7 cellular contexts compared by ENCODE assay signal in genomic region chr6:32110632-32111031, GRCh38. TPM values are rescaled to one million over a fixed set of nuclear protein-coding genes. Genes with fewer than 3 reads are reported as not detected.
DNase-seq lines count a peak whose midpoint lies in the region; ATAC-seq and TF ChIP-seq lines count a peak whose summit lies in the region.
"Had no signal": no experiment of that assay in that cellular context is flagged by ENCODE, and none has a peak within 500 bp of the region (broad histone marks: within the 10 kb centered on the region; RNA-seq: fewer than 3 reads in every experiment).

No MANE protein-coding gene starts in this region.

- 0% methylated on average over 1 of the region's 7 CpGs for WGBS in right lobe of liver (ENCODE audit: insufficient coverage, low coverage, low lambda C conversion rate, missing lambda C conversion rate)

- intact Hi-C loops in right lobe of liver (cut with DNase I) = no loop called here

- POLR2A ChIA-PET in HEK293 (lab: Yijun Ruan, JAX) = interaction anchor here (0.5 to 1.6 kb wide), 10 partner anchors 17 to 138 kb away, joined by 3 to 8 read pairs (median 4); partner anchors contain the start of genes ATF6B and DXO

- DNase-seq in right lobe of liver (peak in 1 of 3 donors; percentile 69), SW480 (ENCODE audit: low spot score) (no peak)
- no peak for DNase-seq in activated CD4-positive, alpha-beta T cell treated with anti-CD3 and anti-CD28 coated beads for 4 hours
- DNase-seq: activated CD4-positive, alpha-beta memory T cell treated with anti-CD3 and anti-CD28 coated beads for 36 hours; brain microvascular endothelial cell; KG1 had no signal

- H3K27me3 ChIP-seq in right lobe of liver = no peaks in the 10 kb centered on the region

- H3K4me1 ChIP-seq in HEK293 (ENCODE audit: control insufficient read depth, insufficient read depth, low read length) (peaks cover 9% of the 10 kb centered on the region; the same call in 1 of the 2 replicates), right lobe of liver (peaks cover 0 to 7% (median 0%) of the 10 kb centered on the region in 4 donors)

- H3K27ac ChIP-seq in HEK293 (ENCODE audit: extremely low read depth, low read depth, low read length) (no peak overlapping the region), right lobe of liver (no peak overlapping the region)
- H3K27ac ChIP-seq: brain microvascular endothelial cell had no signal

- no peak for TF ChIP-seq POLR2A in right lobe of liver (IDR thresholded peaks at IDR 0.05)

- peak; percentile 32 to 66 (median 47) for ATAC-seq in right lobe of liver

- H3K36me3 ChIP-seq in HEK293 (ENCODE audit: control insufficient read depth in 2 of 2, insufficient read depth in 1 of 2, low read length in 2 of 2) = peaks cover under 1 to 19% of the 10 kb centered on the region in 2 experiments; a peak in 2 of 3 replicates
- H3K36me3 ChIP-seq in right lobe of liver = no peaks in the 10 kb centered on the region

- CTCF ChIA-PET in HEK293 (lab: Yijun Ruan, JAX) = interaction anchor here (0.6 to 5.9 kb wide), 10 partner anchors 7 to 159 kb away, joined by 3 to 45 read pairs (median 4); no protein-coding TSS in a partner anchor

- H3K4me3 ChIP-seq in HEK293 (ENCODE audit: low read depth, low read length) (no peak overlapping the region), right lobe of liver (no peak overlapping the region)

- H3K9me3 ChIP-seq in HEK293 (ENCODE audit: control insufficient read depth, insufficient read depth, low read depth, low read length) (no peaks in the 10 kb centered on the region), right lobe of liver (no peaks in the 10 kb centered on the region)

- TF ChIP-seq CTCF in HEK293 (tag by site-specific recombination; IDR thresholded peaks at IDR 0.05) (no peak), right lobe of liver (IDR thresholded peaks at IDR 0.05) (no peak)

TF ChIP-seq in HEK293, 187 proteins besides CTCF, POLR2A, EP300 and RAD21:
- no peak for TF ChIP-seq ZNF747 (tag by site-specific recombination; IDR thresholded peaks at IDR 0.05)
- no peak for TF ChIP-seq ZNF654 (tag by site-specific recombination; IDR thresholded peaks at IDR 0.05; ENCODE audit: low read depth)
- TF ChIP-seq ZNF248 (tag by site-specific recombination; IDR thresholded peaks at IDR 0.05) = no peak
- TF ChIP-seq ZNF433 (tag by site-specific recombination; IDR thresholded peaks at IDR 0.05; ENCODE audit: low read depth) = no peak
- TF ChIP-seq SP2 (tag by site-specific recombination; IDR thresholded peaks at IDR 0.05) = no peak
- no peak for TF ChIP-seq ZNF10 (tag by site-specific recombination; IDR thresholded peaks at IDR 0.05)
- TF ChIP-seq ZNF558 (tag by site-specific recombination; IDR thresholded peaks at IDR 0.05) = no peak
- TF ChIP-seq ZNF48 (tag by site-specific recombination; IDR thresholded peaks at IDR 0.05) = no peak
- TF ChIP-seq ZNF830 (tag by site-specific recombination; IDR thresholded peaks at IDR 0.05; ENCODE audit: low read depth) = no peak
- TF ChIP-seq ZSCAN30 (tag by site-specific recombination; IDR thresholded peaks at IDR 0.05) = no peak
- no peak for TF ChIP-seq ZNF223 (tag by site-specific recombination; IDR thresholded peaks at IDR 0.05)
- TF ChIP-seq ZSCAN18 (tag by site-specific recombination; IDR thresholded peaks at IDR 0.05) = no peak
- TF ChIP-seq ZIC2 (tag by site-specific recombination; IDR thresholded peaks at IDR 0.05) = peak; percentile 94
- TF ChIP-seq ZNF155 (tag by site-specific recombination; IDR thresholded peaks at IDR 0.05) = no peak
- TF ChIP-seq, protein P1, sequence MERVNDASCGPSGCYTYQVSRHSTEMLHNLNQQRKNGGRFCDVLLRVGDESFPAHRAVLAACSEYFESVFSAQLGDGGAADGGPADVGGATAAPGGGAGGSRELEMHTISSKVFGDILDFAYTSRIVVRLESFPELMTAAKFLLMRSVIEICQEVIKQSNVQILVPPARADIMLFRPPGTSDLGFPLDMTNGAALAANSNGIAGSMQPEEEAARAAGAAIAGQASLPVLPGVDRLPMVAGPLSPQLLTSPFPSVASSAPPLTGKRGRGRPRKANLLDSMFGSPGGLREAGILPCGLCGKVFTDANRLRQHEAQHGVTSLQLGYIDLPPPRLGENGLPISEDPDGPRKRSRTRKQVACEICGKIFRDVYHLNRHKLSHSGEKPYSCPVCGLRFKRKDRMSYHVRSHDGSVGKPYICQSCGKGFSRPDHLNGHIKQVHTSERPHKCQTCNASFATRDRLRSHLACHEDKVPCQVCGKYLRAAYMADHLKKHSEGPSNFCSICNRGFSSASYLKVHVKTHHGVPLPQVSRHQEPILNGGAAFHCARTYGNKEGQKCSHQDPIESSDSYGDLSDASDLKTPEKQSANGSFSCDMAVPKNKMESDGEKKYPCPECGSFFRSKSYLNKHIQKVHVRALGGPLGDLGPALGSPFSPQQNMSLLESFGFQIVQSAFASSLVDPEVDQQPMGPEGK (tag by site-specific recombination; IDR thresholded peaks at IDR 0.05) = no peak
- no peak for TF ChIP-seq ZNF37A (tag by site-specific recombination; IDR thresholded peaks at IDR 0.05)
- TF ChIP-seq ZNF174 (tag by site-specific recombination; IDR thresholded peaks at IDR 0.05) = no peak
- TF ChIP-seq ZNF514 (tag by site-specific recombination; IDR thresholded peaks at IDR 0.05) = no peak
- no peak for TF ChIP-seq ZBTB21 (tag by site-specific recombination; IDR thresholded peaks at IDR 0.05)
- no peak for TF ChIP-seq HOXC10 (CRISPR knock-in tag; IDR thresholded peaks at IDR 0.05)
- TF ChIP-seq HOXA7 (CRISPR knock-in tag; IDR thresholded peaks at IDR 0.05; ENCODE audit: borderline replicate concordance) = no peak
- TF ChIP-seq BCL11A (tag by site-specific recombination; IDR thresholded peaks at IDR 0.05; ENCODE audit: low read depth) = no peak
- peak; percentile 52; the same call in 1 of the 2 replicates for TF ChIP-seq EGR2 (tag by site-specific recombination; IDR thresholded peaks at IDR 0.05; ENCODE audit: low read depth)
- peak; percentile 72 for TF ChIP-seq ZFHX2 (tag by site-specific recombination; conservative IDR thresholded peaks at IDR 0.05)

RNA-seq across cellular contexts. Expression of gene TNXB, which starts 1.5 kb away (rescaled TPM):
- 10 to 100 TPM in 3 of 6 experiments, 1 to 10 TPM in 3; 7.2 to 28.3 (median 10.3) TPM for total RNA-seq in right lobe of liver

RNA-seq across cellular contexts. Expression of gene ATF6B, which starts 17.4 kb away (rescaled TPM):
- 10 to 100 TPM; 15.2 to 35.5 (median 33.2) TPM for total RNA-seq in right lobe of liver

RNA-seq across cellular contexts. Expression of gene FKBPL, which starts 19.5 kb away (rescaled TPM):
- total RNA-seq in right lobe of liver = 1 to 10 TPM; 1.5 to 2.7 (median 2.2) TPM

RNA-seq across cellular contexts. Expression of gene PRRT1, which starts 41.1 kb away (rescaled TPM):
- total RNA-seq in right lobe of liver = under 1 TPM in 4 of 6 experiments, not detected in 2; 0.13 to 0.29 (median 0.24) TPM

RNA-seq across cellular contexts. Expression of gene PPT2, which starts 43.3 kb away (rescaled TPM):
- 10 to 100 TPM in 2 of 6 experiments, 1 to 10 TPM in 4; 6.4 to 16.0 (median 8.9) TPM for total RNA-seq in right lobe of liver
